7 cellular contexts compared by ENCODE assay signal in genomic region chr17:75182569-75183436, GRCh38.
DNase-seq lines count a peak whose midpoint lies in the region; ATAC-seq, FAIRE-seq and TF ChIP-seq lines count a peak whose summit lies in the region.

SUMO2 (minus strand) TSS chr17:75182959; CDS start chr17:75182834, 125 bp downstream.

- peak within 1 kb of the TSS; percentile 97 for H3K4me3 ChIP-seq in retinal pigment epithelial cell (ENCODE audit: low read length)

- ATAC-seq in HG02981 (IDR thresholded peaks at IDR 0.05; ENCODE audit: unreplicated experiment) = peak; percentile 80

- DNase-seq in GM18507 (ENCODE audit: extremely low spot score, insufficient read length, low read depth) (peak; percentile 98), NCI-H2029 treated with DMSO at 0.1 percent for 48 hours (lab: John Stamatoyannopoulos, UW) (peak; percentile 33), T1000 (lab: John Stamatoyannopoulos, UW) (peak; percentile 89), astrocyte of the hippocampus (ENCODE audit: low read depth, low spot score) (peak; percentile 99), hippocampal formation (lab: John Stamatoyannopoulos, UW) (peak; percentile 74 to 86), retinal pigment epithelial cell (ENCODE audit: low read depth) (peak; percentile 80)

- FAIRE-seq in GM18507 (lab: Jason Lieb, UNC) = peak; percentile 81

- TF ChIP-seq CTCF in retinal pigment epithelial cell (conservative IDR thresholded peaks at IDR 0.05; ENCODE audit: low read depth, low read length) = no peak

Comparison
In these comparisons a context has a peak if more than half of its experiments do, and no peak if none do; other contexts are left out.
1. Peak in every context shown above with its lines: DNase-seq, ATAC-seq and H3K4me3 ChIP-seq.
2. DNase-seq: peak in every context shown above with its lines; median percentile 99 in astrocyte of the hippocampus; 98 in GM18507; 89 in T1000; 80 in hippocampal formation; 80 in retinal pigment epithelial cell; 33 in NCI-H2029 treated with DMSO at 0.1 percent for 48 hours.